ENCODE assay signal across 25 cellular contexts in the genomic region with DNA sequence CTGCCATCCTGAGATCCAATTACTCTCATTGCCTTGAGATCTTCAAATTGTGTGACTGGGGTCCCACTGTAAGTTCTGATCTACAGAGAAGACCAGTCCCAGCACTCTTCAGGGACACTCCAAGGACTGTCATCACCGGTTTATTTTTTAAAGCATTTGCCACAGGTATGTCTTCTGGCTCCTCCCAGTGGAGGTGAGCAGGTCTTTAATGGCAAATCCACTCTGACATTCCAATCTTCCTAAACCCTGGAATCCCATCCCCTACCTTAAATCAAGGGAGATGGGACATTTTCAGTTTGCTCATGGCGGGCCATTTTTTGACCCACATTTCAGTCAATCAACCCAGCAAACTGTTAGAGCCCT. TPM values are rescaled to one million over a fixed set of nuclear protein-coding genes. Genes with fewer than 3 reads are reported as not detected.
DNase-seq lines count a peak whose midpoint lies in the region; ATAC-seq, FAIRE-seq and TF ChIP-seq lines count a peak whose summit lies in the region.
"Had no signal": no experiment of that assay in that cellular context is flagged by ENCODE, and none has a peak within 500 bp of the region (broad histone marks: within the 10 kb centered on the region; RNA-seq: fewer than 3 reads in every experiment).

No MANE protein-coding gene starts in this region.

- H3K4me1 Mint-ChIP-seq in MCF 10A (ENCODE audit: insufficient read depth, unreplicated experiment), result peaks cover 18% of the 10 kb centered on the region
- H3K4me1 Mint-ChIP-seq: H9 had no signal

- ATAC-seq in K562, result peak; percentile 16; the same call in 1 of the 3 replicates
- ATAC-seq: A549 had no signal

- in situ Hi-C loops in mammary epithelial cell (cut with MboI; ENCODE audit: low sequenced_read_pairs in 2 of 2), result loop anchor here in 1 of 2 donors (5.0 kb wide), 1 partner anchor 251 kb away; no protein-coding TSS in a partner anchor
- in situ Hi-C loops in K562 (cut with MboI), result no loop called here

- intact Hi-C loops in MCF 10A (cut with micrococcal nuclease) (no loop called here), mammary epithelial cell (cut with micrococcal nuclease) (no loop called here), K562 (cut with micrococcal nuclease) (no loop called here)

- POLR2A ChIA-PET in MCF 10A (lab: Yijun Ruan, JAX) (no interaction called here), K562 (lab: Yijun Ruan, JAX) (no interaction called here)

- no peak overlapping the region for H2AFZ ChIP-seq in mammary epithelial cell (ENCODE audit: low read depth, low read length)
- no peak overlapping the region for H2AFZ ChIP-seq in K562 (ENCODE audit: low read depth, low read length)
- H2AFZ ChIP-seq: GM23248 had no signal

- H4K20me1 ChIP-seq in mammary epithelial cell (ENCODE audit: insufficient read depth, low read length), result no peaks in the 10 kb centered on the region
- no peaks in the 10 kb centered on the region for H4K20me1 ChIP-seq in K562 (replicated peaks; ENCODE audit: control insufficient read depth, insufficient read depth, low read length)

- H3K36me3 Mint-ChIP-seq in MCF 10A (ENCODE audit: insufficient read depth, unreplicated experiment), result no peaks in the 10 kb centered on the region
- H3K36me3 Mint-ChIP-seq: CD4-positive, alpha-beta memory T cell had no signal

- CTCF ChIA-PET in MCF 10A (lab: Yijun Ruan, JAX), result no interaction called here
- CTCF ChIA-PET in mammary epithelial cell (lab: Charles Lee; ENCODE audit: low non-redundant PET), result no interaction called here
- CTCF ChIA-PET in K562 (lab: Yijun Ruan, JAX; ENCODE audit: low intra/inter-chr PET ratio), result interaction anchor here (3.5 to 3.9 kb wide), 2 partner anchors 253 to 263 kb away, joined by 25 to 47 read pairs; a partner anchor contains a TSS

- DNase-seq in MCF 10A (ENCODE audit: unreplicated experiment) (peak; percentile 11), mammary epithelial cell (no peak), K562 (ENCODE audit: extremely low read depth in 1 of 4, low spot score in 3 of 4) (no peak), epithelial cell of esophagus (ENCODE audit: low read depth) (no peak), AG20443 (ENCODE audit: low spot score) (no peak), OCI-M2 (lab: John Stamatoyannopoulos, UW; ENCODE audit: unreplicated experiment) (no peak), caudate nucleus (lab: John Stamatoyannopoulos, UW) (no peak)
- DNase-seq: 8988T; ACHN; C1 segment of cervical spinal cord; Calu3; CD4-positive, alpha-beta memory T cell; COR-L47; DMS53; DMS79 treated with DMSO at 0.1 percent for 48 hours; GF-D8; GM23248; H9; HFFc6 had no signal

- no peaks in the 10 kb centered on the region for H3K9me3 Mint-ChIP-seq in MCF 10A (ENCODE audit: unreplicated experiment)
- H3K9me3 Mint-ChIP-seq: CD4-positive, alpha-beta memory T cell; H9; HFFc6 had no signal

- H3K4me2 ChIP-seq in mammary epithelial cell (ENCODE audit: insufficient read depth, low read depth, low read length), result no peak overlapping the region
- no peak overlapping the region for H3K4me2 ChIP-seq in K562 (ENCODE audit: insufficient read depth, low read length)
- H3K4me2 ChIP-seq: A549 had no signal

- H3K4me3 ChIP-seq in mammary epithelial cell (replicated peaks in 1 of 3; ENCODE audit: insufficient read depth in 1 of 3, low read depth in 2 of 3, low read length in 3 of 3) (no peak overlapping the region), K562 (no peak overlapping the region), epithelial cell of esophagus (ENCODE audit: low read length) (no peak overlapping the region)
- H3K4me3 ChIP-seq: A549, GM23248 had no signal

- no peak overlapping the region for H3K27ac ChIP-seq in mammary epithelial cell (ENCODE audit: insufficient read depth, low read depth, low read length)
- no peak overlapping the region for H3K27ac ChIP-seq in K562 (ENCODE audit: extremely low read depth, low read depth, low read length)
- no peak overlapping the region for H3K27ac ChIP-seq in caudate nucleus (ENCODE audit: low read depth, low read length)
- H3K27ac ChIP-seq: A549, GM23248 had no signal

- TF ChIP-seq CTCF in MCF 10A (IDR thresholded peaks at IDR 0.05; ENCODE audit: unreplicated experiment) (no peak), mammary epithelial cell (conservative IDR thresholded peaks at IDR 0.05 in 1 of 2, IDR thresholded peaks at IDR 0.05 in 1 of 2; ENCODE audit: extremely low read depth in 1 of 2, insufficient read depth in 1 of 2, low read depth in 1 of 2, low read length in 2 of 2) (peak in 1 of 2 donors; percentile 43), K562 (IDR thresholded peaks at IDR 0.05 in 2 of 3, conservative IDR thresholded peaks at IDR 0.05 in 1 of 3; ENCODE audit: insufficient read depth in 2 of 3, low read depth in 1 of 3, low read length in 3 of 3) (peak in 1 of 3 experiments; percentile 40; a peak in 2 of 6 replicates), epithelial cell of esophagus (IDR thresholded peaks at IDR 0.05; ENCODE audit: insufficient read depth, low read depth, low read length, missing control alignments) (peak; percentile 27)

- H3K79me2 ChIP-seq in mammary epithelial cell (ENCODE audit: insufficient read depth, low read length) (no peaks in the 10 kb centered on the region), K562 (ENCODE audit: control insufficient read depth, insufficient read depth, low read length) (no peaks in the 10 kb centered on the region)

- TF ChIP-seq EP300 in K562 (IDR thresholded peaks at IDR 0.05; ENCODE audit: low read length), result no peak

- BruUV-seq in MCF 10A (replicated peaks; lab: Mats Ljungman, UMichigan), result no TSS peak
- BruUV-seq in mammary epithelial cell (replicated peaks; lab: Mats Ljungman, UMichigan), result no TSS peak
- no TSS peak for BruUV-seq in K562 (replicated peaks; lab: Mats Ljungman, UMichigan)

- H3K4me3 Mint-ChIP-seq in MCF 10A (ENCODE audit: unreplicated experiment), result no peak overlapping the region
- H3K4me3 Mint-ChIP-seq: CD4-positive, alpha-beta memory T cell; H9; HFFc6 had no signal

- no peaks in the 10 kb centered on the region for H3K9me1 ChIP-seq in K562 (ENCODE audit: control insufficient read depth, insufficient read depth, low read length)

- no peak for FAIRE-seq in K562 (lab: Jason Lieb, UNC)
- FAIRE-seq: A549, GM12891, GM18507 had no signal

- H3K4me1 ChIP-seq in mammary epithelial cell (ENCODE audit: insufficient read depth, low read length) (peaks cover 26% of the 10 kb centered on the region), K562 (replicated peaks in 1 of 2; ENCODE audit: control insufficient read depth in 2 of 2, insufficient read depth in 2 of 2, low read length in 2 of 2) (peaks cover 8 to 13% of the 10 kb centered on the region in 2 experiments; a peak in 3 of 5 replicates)
- H3K4me1 ChIP-seq: A549 had no signal

- H3K27me3 Mint-ChIP-seq in MCF 10A (ENCODE audit: insufficient read depth, unreplicated experiment), result no peaks in the 10 kb centered on the region

- H3K27ac Mint-ChIP-seq in MCF 10A (ENCODE audit: low read depth, unreplicated experiment), result no peak overlapping the region
- H3K27ac Mint-ChIP-seq: CD4-positive, alpha-beta memory T cell; H9; HFFc6 had no signal

- H3K27me3 ChIP-seq in mammary epithelial cell (ENCODE audit: insufficient read depth, low read length) (no peaks in the 10 kb centered on the region), K562 (ENCODE audit: control insufficient read depth in 2 of 2, insufficient read depth in 2 of 2, low read length in 2 of 2) (no peaks in the 10 kb centered on the region)

- H3K36me3 ChIP-seq in mammary epithelial cell (ENCODE audit: insufficient read depth, low read length) (no peaks in the 10 kb centered on the region), K562 (ENCODE audit: control insufficient read depth, insufficient read depth, low read length) (no peaks in the 10 kb centered on the region)

- no peak for TF ChIP-seq POLR2A in K562 (conservative IDR thresholded peaks at IDR 0.05)

- dilution Hi-C loops in mammary epithelial cell (cut with HindIII; ENCODE audit: low sequenced_read_pairs), result no loop called here

- H3K9me3 ChIP-seq in mammary epithelial cell (replicated peaks; ENCODE audit: insufficient read depth, low read length), result no peaks in the 10 kb centered on the region
- no peaks in the 10 kb centered on the region for H3K9me3 ChIP-seq in K562 (replicated peaks; ENCODE audit: control insufficient read depth, insufficient read depth, low read depth, low read length)
- H3K9me3 ChIP-seq: A549 had no signal

- 96% methylated on average over 2 of the region's 2 CpGs for whole genome bisulfite sequencing in mammary epithelial cell (ENCODE audit: low coverage, missing lambda C conversion rate)
- 69% methylated on average over 2 of the region's 2 CpGs for WGBS in K562 (ENCODE audit: insufficient coverage, low coverage, missing lambda C conversion rate)

- TF ChIP-seq RAD21 in K562 (CRISPR knock-in tag; conservative IDR thresholded peaks at IDR 0.05 in 1 of 2, IDR thresholded peaks at IDR 0.05 in 1 of 2), result peak in 1 of 2 experiments; percentile 67; a peak in 2 of 4 replicates

- H3K9ac ChIP-seq in mammary epithelial cell (ENCODE audit: insufficient read depth, low read length) (no peak overlapping the region), K562 (ENCODE audit: insufficient read depth in 1 of 2, low read depth in 2 of 2, low read length in 2 of 2) (no peak overlapping the region)
- H3K9ac ChIP-seq: GM23248 had no signal

RNA-seq across cellular contexts. Expression of a gene that starts 35.2 kb away (rescaled TPM):
- total RNA-seq in MCF 10A (2022) (not detected in 2 replicates), mammary epithelial cell (under 1 TPM in 1 of 2 donors, not detected in 1; under 0.01 TPM), K562 (2014; rRNA removed) (not detected in 2 replicates), K562 (2014; rRNA removed; fragmentation: Illumina TruSeq; extraction: Trizol) (not detected in 2 replicates), K562 (2015; rRNA removed; fragmentation: Illumina TruSeq; extraction: Trizol) (not detected in 2 replicates), K562 (2021) (not detected in 2 replicates)
- polyA plus RNA-seq in mammary epithelial cell (not detected), K562 (2011; rRNA removed) (not detected in 2 replicates), K562 (2014; fragmentation: Illumina TruSeq; extraction: Trizol) (not detected in 2 replicates), K562 (2014; fragmentation: Nextera tagmentation; extraction: Ambion mirVana) (not detected), K562 (2014; rRNA removed) (0.09 TPM in 1 of 2 replicates, not detected in the other)
- not detected for polyA minus RNA-seq in mammary epithelial cell
- total RNA-seq in K562 (2011; cell fraction: chromatin; rRNA removed; ENCODE audit: low replicate concordance), result not detected in 2 replicates
- total RNA-seq in K562 (2011; cell fraction: nucleolus; rRNA removed), result not detected in 2 replicates
- total RNA-seq in K562 (2011; cell fraction: nucleoplasm; rRNA removed), result not detected in 2 replicates
- polyA plus RNA-seq in K562 (2011; cell fraction: cytosol; rRNA removed), result not detected in 2 replicates
- polyA plus RNA-seq in K562 (2011; cell fraction: nucleus; rRNA removed), result not detected in 2 replicates
- 0.01 TPM in 1 of 2 replicates, not detected in the other for polyA plus RNA-seq in K562 (2012)
- 0.04 TPM in 1 of 2 replicates, not detected in the other for polyA minus RNA-seq in K562 (2011; rRNA and poly(A)+ RNA removed)
- not detected in 2 replicates for polyA minus RNA-seq in K562 (2011; cell fraction: cytosol; rRNA and poly(A)+ RNA removed)
- polyA minus RNA-seq in K562 (2011; cell fraction: nucleus; rRNA and poly(A)+ RNA removed), result not detected in 2 replicates
- total RNA-seq: CD4-positive, alpha-beta memory T cell; G401; GM23248; H4; H9; HFFc6 had no signal
- polyA plus RNA-seq: BJ; CD4-positive, alpha-beta memory T cell; GM23248 had no signal
